Comparison of ENCODE assay signal across 8 cellular contexts in genomic region chr19:58553799-58554493, GRCh38. TPM values are rescaled to one million over a fixed set of nuclear protein-coding genes. Genes with fewer than 3 reads are reported as not detected.
DNase-seq lines count a peak whose midpoint lies in the region; ATAC-seq and TF ChIP-seq lines count a peak whose summit lies in the region.

No MANE protein-coding gene starts in this region.

- H3K79me2 ChIP-seq in KMS-11 (ENCODE audit: insufficient read depth, low read depth): peaks cover 36% of the 10 kb centered on the region

- no peaks in the 10 kb centered on the region; the same call in 1 of the 2 replicates for H4K20me1 ChIP-seq in KMS-11 (ENCODE audit: insufficient read depth)

- no peaks in the 10 kb centered on the region for H3K27me3 ChIP-seq in KMS-11 (ENCODE audit: insufficient read depth, low read depth)
- no peaks in the 10 kb centered on the region for H3K27me3 ChIP-seq in mucosa of stomach (ENCODE audit: control insufficient read depth, insufficient read depth, low read length)

- H3K27ac Mint-ChIP-seq in central memory CD8-positive, alpha-beta T cell (ENCODE audit: low read depth): peak overlapping the region; percentile 99

- no peak overlapping the region for H2AFZ ChIP-seq in KMS-11 (ENCODE audit: low read depth)

- H3K4me3 ChIP-seq in KMS-11 (IDR thresholded peaks at IDR 0.05; ENCODE audit: insufficient read depth, low read depth, low read length): no peak overlapping the region
- H3K4me3 ChIP-seq in mucosa of stomach (ENCODE audit: low read length): peak overlapping the region; percentile 88

- DNase-seq in central memory CD8-positive, alpha-beta T cell (ENCODE audit: low spot score in 2 of 2): no peak
- DNase-seq in NCI-H510A treated with DMSO at 0.1 percent for 48 hours (lab: John Stamatoyannopoulos, UW) (no peak), globus pallidus (ENCODE audit: low spot score) (no peak), A172 (ENCODE audit: low spot score) (no peak)

- H3K36me3 ChIP-seq in KMS-11 (ENCODE audit: insufficient read depth): peaks cover 19% of the 10 kb centered on the region; the same call in 1 of the 2 replicates
- H3K36me3 ChIP-seq in mucosa of stomach (ENCODE audit: control insufficient read depth, insufficient read depth, low read length): peaks cover 26% of the 10 kb centered on the region

- TF ChIP-seq CTCF in 22Rv1 (IDR thresholded peaks at IDR 0.05): no peak
- TF ChIP-seq CTCF in KMS-11 (conservative IDR thresholded peaks at IDR 0.05; ENCODE audit: low read depth, low read length): no peak

- ATAC-seq in central memory CD8-positive, alpha-beta T cell (replicated peaks; ENCODE audit: extremely low read depth, poor library complexity, severe bottlenecking): no peak
- ATAC-seq in GM18909 (IDR thresholded peaks at IDR 0.05; ENCODE audit: poor library complexity, unreplicated experiment): no peak

- no peaks in the 10 kb centered on the region for H3K9me3 ChIP-seq in mucosa of stomach (ENCODE audit: control insufficient read depth, low read length)

- peak overlapping the region; percentile 99 for H3K27ac ChIP-seq in 22Rv1
- peak overlapping the region; percentile 56 for H3K27ac ChIP-seq in KMS-11

- peaks cover 52% of the 10 kb centered on the region for H3K36me3 Mint-ChIP-seq in central memory CD8-positive, alpha-beta T cell (ENCODE audit: insufficient read depth)

- peak overlapping the region; percentile 90 for H3K4me3 Mint-ChIP-seq in central memory CD8-positive, alpha-beta T cell

- H3K9ac ChIP-seq in KMS-11 (peak overlapping the region; percentile 57; the same call in 1 of the 2 replicates), mucosa of stomach (ENCODE audit: low read length) (peak overlapping the region; percentile 96)

- no peaks in the 10 kb centered on the region for H3K9me3 Mint-ChIP-seq in central memory CD8-positive, alpha-beta T cell

- peak overlapping the region; percentile 64 for H3K4me2 ChIP-seq in KMS-11

- peaks cover 35% of the 10 kb centered on the region for H3K4me1 ChIP-seq in KMS-11 (ENCODE audit: low read depth, poor library complexity, severe bottlenecking)
- H3K4me1 ChIP-seq in mucosa of stomach (ENCODE audit: control insufficient read depth, insufficient read depth, low read length): peaks cover 26% of the 10 kb centered on the region

- H3K27me3 Mint-ChIP-seq in central memory CD8-positive, alpha-beta T cell: no peaks in the 10 kb centered on the region

- H3K4me1 Mint-ChIP-seq in central memory CD8-positive, alpha-beta T cell: peaks cover 56% of the 10 kb centered on the region

RNA-seq across cellular contexts. Expression of gene CHMP2A, which starts 1.0 kb away (rescaled TPM):
- total RNA-seq in A172 (2014; rRNA removed; shearing (Covaris generic)): 32.1 and 48.2 TPM in 2 replicates

RNA-seq across cellular contexts. Expression of gene UBE2M, which starts 4.5 kb away (rescaled TPM):
- 141 and 145 TPM in 2 replicates for total RNA-seq in A172 (2014; rRNA removed; shearing (Covaris generic))

RNA-seq across cellular contexts. Expression of gene TRIM28, which starts 10.1 kb away (rescaled TPM):
- total RNA-seq in A172 (2014; rRNA removed; shearing (Covaris generic)): 545 and 619 TPM in 2 replicates

RNA-seq across cellular contexts. Expression of gene MZF1, which starts 19.2 kb away (rescaled TPM):
- total RNA-seq in A172 (2014; rRNA removed; shearing (Covaris generic)): 17.4 and 17.8 TPM in 2 replicates

RNA-seq across cellular contexts. Expression of gene ZBTB45, which starts 34.3 kb away (rescaled TPM):
- total RNA-seq in A172 (2014; rRNA removed; shearing (Covaris generic)): 9.0 and 11.9 TPM in 2 replicates
